In the genomic region with DNA sequence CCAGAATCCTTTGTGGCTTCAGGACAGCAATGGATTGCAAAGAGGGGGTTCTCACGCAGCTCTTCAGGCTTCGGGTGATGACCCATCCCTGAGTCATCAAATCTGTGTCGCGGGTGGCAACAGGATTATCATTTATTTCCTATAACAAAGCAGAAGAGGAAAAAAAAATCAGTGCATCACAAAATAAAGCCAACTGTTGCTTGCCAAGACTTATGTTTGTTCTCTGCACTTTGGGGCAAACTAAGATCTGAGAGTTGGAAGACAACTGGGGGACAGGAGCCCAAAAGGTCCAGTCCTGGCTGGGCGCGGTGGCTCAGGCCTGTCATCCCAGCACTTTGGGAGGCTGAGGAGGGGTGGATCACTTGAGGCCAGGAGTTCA, we compare ENCODE assay signal across 10 cellular contexts. TPM values are rescaled to one million over a fixed set of nuclear protein-coding genes. Genes with fewer than 3 reads are reported as not detected.
DNase-seq lines count a peak whose midpoint lies in the region; ATAC-seq lines count a peak whose summit lies in the region.
"Had no signal": no experiment of that assay in that cellular context is flagged by ENCODE, and none has a peak within 500 bp of the region (broad histone marks: within the 10 kb centered on the region; RNA-seq: fewer than 3 reads in every experiment).

No MANE protein-coding gene starts in this region.

- peaks cover 77% of the 10 kb centered on the region for H3K36me3 ChIP-seq in KOPT-K1 (ENCODE audit: insufficient read depth, low read length)

- H3K9me3 ChIP-seq in KOPT-K1 (ENCODE audit: insufficient read depth, low read length, poor library complexity, severe bottlenecking) = no peaks in the 10 kb centered on the region

- H3K27me3 Mint-ChIP-seq in stimulated activated memory B cell treated with anti-CD40 and anti-IgM and Interleukin-4, amounts not matched to agents 10 μg/mL and 1 μg/mL and 100 μg/mL, for 72 hours = peaks cover 20% of the 10 kb centered on the region

- H3K36me3 Mint-ChIP-seq in stimulated activated memory B cell treated with anti-CD40 and anti-IgM and Interleukin-4, amounts not matched to agents 10 μg/mL and 1 μg/mL and 100 μg/mL, for 72 hours = no peaks in the 10 kb centered on the region

- H3K4me1 Mint-ChIP-seq in stimulated activated memory B cell treated with anti-CD40 and anti-IgM and Interleukin-4, amounts not matched to agents 10 μg/mL and 1 μg/mL and 100 μg/mL, for 72 hours = peaks cover 42% of the 10 kb centered on the region

- intact Hi-C loops in Right ventricle myocardium superior (cut with DNase I) = no loop called here

- H3K27ac ChIP-seq in KOPT-K1 (ENCODE audit: low read depth, low read length, poor library complexity, severe bottlenecking) = peak overlapping the region; percentile 100

- peak; percentile 55 to 68 for DNase-seq in activated CD4-positive, alpha-beta T cell treated with anti-CD3 and anti-CD28 coated beads, Interleukin-2, amount 50 U/mL, for 4 hours
- DNase-seq in Right ventricle myocardium superior (no peak), T-helper 9 cell (no peak)

- no peak overlapping the region for H3K4me3 Mint-ChIP-seq in stimulated activated memory B cell treated with anti-CD40 and anti-IgM and Interleukin-4, amounts not matched to agents 10 μg/mL and 1 μg/mL and 100 μg/mL, for 72 hours

- H3K27ac Mint-ChIP-seq in stimulated activated memory B cell treated with anti-CD40 and anti-IgM and Interleukin-4, amounts not matched to agents 10 μg/mL and 1 μg/mL and 100 μg/mL, for 72 hours = peak overlapping the region; percentile 66

- peak; percentile 55 for ATAC-seq in Right ventricle myocardium superior (ENCODE audit: poor library complexity)
- ATAC-seq in stimulated activated memory B cell treated with anti-CD40 and anti-IgM and Interleukin-4, amounts not matched to agents 10 μg/mL and 1 μg/mL and 100 μg/mL, for 72 hours = peak; percentile 39
- ATAC-seq in GM18868 (IDR thresholded peaks at IDR 0.05; ENCODE audit: unreplicated experiment) = no peak
- ATAC-seq in HG03280 (IDR thresholded peaks at IDR 0.05; ENCODE audit: unreplicated experiment) = no peak
- ATAC-seq in HG02759 (IDR thresholded peaks at IDR 0.05; ENCODE audit: unreplicated experiment) = no peak

- no peaks in the 10 kb centered on the region for H3K9me3 Mint-ChIP-seq in stimulated activated memory B cell treated with anti-CD40 and anti-IgM and Interleukin-4, amounts not matched to agents 10 μg/mL and 1 μg/mL and 100 μg/mL, for 72 hours

RNA-seq across cellular contexts. Expression of a gene that starts 6.4 kb away (rescaled TPM):
- 2.8 TPM for total RNA-seq in Right ventricle myocardium superior
- total RNA-seq: renal cortical epithelial cell, SK-MEL-5 had no signal

RNA-seq across cellular contexts. Expression of a gene that starts 36.3 kb away (rescaled TPM):
- 0.27 TPM for total RNA-seq in Right ventricle myocardium superior
- total RNA-seq: SK-MEL-5 had no signal

RNA-seq across cellular contexts. Expression of a gene that starts 43.4 kb away (rescaled TPM):
- 24.9 TPM for total RNA-seq in Right ventricle myocardium superior

RNA-seq across cellular contexts. Expression of a gene that starts 48.1 kb away (rescaled TPM):
- total RNA-seq in Right ventricle myocardium superior = 61.3 TPM

Comparison
In these comparisons a context has a peak if more than half of its experiments do, and no peak if none do; other contexts are left out.
1. DNase-seq: peak in activated CD4-positive, alpha-beta T cell treated with anti-CD3 and anti-CD28 coated beads, Interleukin-2, amount 50 U/mL, for 4 hours (2 of 2); none in Right ventricle myocardium superior (single experiment) and T-helper 9 cell (single experiment).
2. ATAC-seq: peak in Right ventricle myocardium superior (single experiment) and stimulated activated memory B cell treated with anti-CD40 and anti-IgM and Interleukin-4, amounts not matched to agents 10 μg/mL and 1 μg/mL and 100 μg/mL, for 72 hours (single experiment); none in GM18868 (single experiment), HG03280 (single experiment) and HG02759 (single experiment).